Comparison of ENCODE assay signal across 1 cellular context in the genomic region with DNA sequence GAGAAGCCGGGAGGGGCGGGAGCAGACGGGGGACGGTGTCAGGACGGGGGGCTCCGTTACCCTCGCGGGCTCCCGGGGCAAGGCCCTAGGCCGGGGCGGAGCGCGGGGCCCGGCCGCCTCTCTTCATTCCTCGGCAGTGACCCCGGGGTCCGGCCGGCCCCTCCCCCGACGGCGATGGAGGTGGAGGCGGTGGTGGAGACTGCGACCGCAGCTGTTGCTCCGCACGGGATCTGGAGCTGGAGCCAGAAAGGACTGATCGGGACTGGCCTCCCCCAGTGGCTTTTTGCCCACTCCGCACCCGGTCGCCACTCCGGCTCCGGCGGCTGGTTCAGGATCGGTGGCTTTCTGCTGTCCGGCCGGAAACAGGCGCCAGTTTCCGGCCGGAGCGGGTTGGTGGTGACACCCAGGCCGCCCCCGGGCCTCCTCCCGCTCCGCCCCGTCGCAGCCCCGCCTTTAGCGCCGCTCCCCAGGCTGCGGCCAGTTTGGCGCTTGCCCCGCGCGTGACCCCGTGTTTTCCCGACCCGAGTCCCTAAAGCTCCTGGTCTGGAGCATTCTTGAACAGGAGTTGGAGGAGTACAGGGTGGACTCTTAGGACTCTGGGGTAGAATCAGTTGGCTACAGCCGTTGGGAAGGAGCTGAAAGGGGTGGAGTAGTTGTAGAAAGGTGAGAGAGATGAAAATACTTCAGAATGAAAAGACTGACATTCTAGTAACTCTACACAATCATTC.
A peak's percentile ranks its signal among the peaks of the same experiment; 100 is the strongest.
TF ChIP-seq lines count a peak whose summit lies in the region.

Gene OTUD7B, minus strand, starts transcription at position 339 of the 728 bp plus-strand sequence. CDS start 33,216 bp downstream, outside the sequence.

TF ChIP-seq in K562, 482 proteins besides CTCF, POLR2A, EP300 and RAD21 (continued from another document and continues in another):
- 0 out of 2 replicates have a peak, but pooled peaks have one; percentile 35 for TF ChIP-seq ILF3 (IDR thresholded peaks at IDR 0.05; ENCODE audit: borderline replicate concordance)
- TF ChIP-seq NR2C1 (IDR thresholded peaks at IDR 0.05) = peak; percentile 71
- peak; percentile 79 for TF ChIP-seq NR2C1 (tag; IDR thresholded peaks at IDR 0.05)
- no peak for TF ChIP-seq OTX1 (CRISPR knock-in tag; IDR thresholded peaks at IDR 0.05)
- TF ChIP-seq ZNF133 (CRISPR knock-in tag; IDR thresholded peaks at IDR 0.05) = no peak
- peak; percentile 89 for TF ChIP-seq CHD1 (IDR thresholded peaks at IDR 0.05; ENCODE audit: low read length)
- 0 out of 4 replicates have a peak, but pooled peaks of 1 of the 2 experiments have one; percentile 63 for TF ChIP-seq TEAD1 (CRISPR knock-in tag; IDR thresholded peaks at IDR 0.05)
- TF ChIP-seq EWSR1 (IDR thresholded peaks at IDR 0.05; ENCODE audit: borderline replicate concordance, low read depth, partially characterized antibody) = no peak
- TF ChIP-seq RBM17 (IDR thresholded peaks at IDR 0.05; ENCODE audit: borderline replicate concordance, low read depth, low read length) = no peak
- TF ChIP-seq ZNF444 (CRISPR knock-in tag; IDR thresholded peaks at IDR 0.05) = no peak
- TF ChIP-seq, protein P1, sequence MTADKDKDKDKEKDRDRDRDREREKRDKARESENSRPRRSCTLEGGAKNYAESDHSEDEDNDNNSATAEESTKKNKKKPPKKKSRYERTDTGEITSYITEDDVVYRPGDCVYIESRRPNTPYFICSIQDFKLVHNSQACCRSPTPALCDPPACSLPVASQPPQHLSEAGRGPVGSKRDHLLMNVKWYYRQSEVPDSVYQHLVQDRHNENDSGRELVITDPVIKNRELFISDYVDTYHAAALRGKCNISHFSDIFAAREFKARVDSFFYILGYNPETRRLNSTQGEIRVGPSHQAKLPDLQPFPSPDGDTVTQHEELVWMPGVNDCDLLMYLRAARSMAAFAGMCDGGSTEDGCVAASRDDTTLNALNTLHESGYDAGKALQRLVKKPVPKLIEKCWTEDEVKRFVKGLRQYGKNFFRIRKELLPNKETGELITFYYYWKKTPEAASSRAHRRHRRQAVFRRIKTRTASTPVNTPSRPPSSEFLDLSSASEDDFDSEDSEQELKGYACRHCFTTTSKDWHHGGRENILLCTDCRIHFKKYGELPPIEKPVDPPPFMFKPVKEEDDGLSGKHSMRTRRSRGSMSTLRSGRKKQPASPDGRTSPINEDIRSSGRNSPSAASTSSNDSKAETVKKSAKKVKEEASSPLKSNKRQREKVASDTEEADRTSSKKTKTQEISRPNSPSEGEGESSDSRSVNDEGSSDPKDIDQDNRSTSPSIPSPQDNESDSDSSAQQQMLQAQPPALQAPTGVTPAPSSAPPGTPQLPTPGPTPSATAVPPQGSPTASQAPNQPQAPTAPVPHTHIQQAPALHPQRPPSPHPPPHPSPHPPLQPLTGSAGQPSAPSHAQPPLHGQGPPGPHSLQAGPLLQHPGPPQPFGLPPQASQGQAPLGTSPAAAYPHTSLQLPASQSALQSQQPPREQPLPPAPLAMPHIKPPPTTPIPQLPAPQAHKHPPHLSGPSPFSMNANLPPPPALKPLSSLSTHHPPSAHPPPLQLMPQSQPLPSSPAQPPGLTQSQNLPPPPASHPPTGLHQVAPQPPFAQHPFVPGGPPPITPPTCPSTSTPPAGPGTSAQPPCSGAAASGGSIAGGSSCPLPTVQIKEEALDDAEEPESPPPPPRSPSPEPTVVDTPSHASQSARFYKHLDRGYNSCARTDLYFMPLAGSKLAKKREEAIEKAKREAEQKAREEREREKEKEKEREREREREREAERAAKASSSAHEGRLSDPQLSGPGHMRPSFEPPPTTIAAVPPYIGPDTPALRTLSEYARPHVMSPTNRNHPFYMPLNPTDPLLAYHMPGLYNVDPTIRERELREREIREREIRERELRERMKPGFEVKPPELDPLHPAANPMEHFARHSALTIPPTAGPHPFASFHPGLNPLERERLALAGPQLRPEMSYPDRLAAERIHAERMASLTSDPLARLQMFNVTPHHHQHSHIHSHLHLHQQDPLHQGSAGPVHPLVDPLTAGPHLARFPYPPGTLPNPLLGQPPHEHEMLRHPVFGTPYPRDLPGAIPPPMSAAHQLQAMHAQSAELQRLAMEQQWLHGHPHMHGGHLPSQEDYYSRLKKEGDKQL (CRISPR knock-in tag; IDR thresholded peaks at IDR 0.05; ENCODE audit: borderline replicate concordance) = no peak
- peak; percentile 96 for TF ChIP-seq EGR1 (conservative IDR thresholded peaks at IDR 0.05)
- peak; percentile 21; the same call in 1 of the 2 replicates for TF ChIP-seq NFRKB (IDR thresholded peaks at IDR 0.05; ENCODE audit: low read depth)
- TF ChIP-seq HBP1 (CRISPR knock-in tag; IDR thresholded peaks at IDR 0.05) = no peak
- no peak for TF ChIP-seq NCOA2 (IDR thresholded peaks at IDR 0.05; ENCODE audit: partially characterized antibody in 2 of 2)
- no peak for TF ChIP-seq TSC22D4 (tag; IDR thresholded peaks at IDR 0.05)
- 0 out of 2 replicates have a peak, but pooled peaks have one; percentile 57 for TF ChIP-seq FOXK1 (CRISPR knock-in tag; IDR thresholded peaks at IDR 0.05; ENCODE audit: borderline replicate concordance)
- TF ChIP-seq TRIM24 (IDR thresholded peaks at IDR 0.05) = peak in 1 of 2 experiments; percentile 98; a peak in 2 of 4 replicates
- no peak for TF ChIP-seq NELFE (IDR thresholded peaks at IDR 0.05; ENCODE audit: insufficient read depth, insufficient read length)
- TF ChIP-seq LARP7 (IDR thresholded peaks at IDR 0.05) = no peak; the same call in 1 of the 2 replicates
- TF ChIP-seq, protein P2, sequence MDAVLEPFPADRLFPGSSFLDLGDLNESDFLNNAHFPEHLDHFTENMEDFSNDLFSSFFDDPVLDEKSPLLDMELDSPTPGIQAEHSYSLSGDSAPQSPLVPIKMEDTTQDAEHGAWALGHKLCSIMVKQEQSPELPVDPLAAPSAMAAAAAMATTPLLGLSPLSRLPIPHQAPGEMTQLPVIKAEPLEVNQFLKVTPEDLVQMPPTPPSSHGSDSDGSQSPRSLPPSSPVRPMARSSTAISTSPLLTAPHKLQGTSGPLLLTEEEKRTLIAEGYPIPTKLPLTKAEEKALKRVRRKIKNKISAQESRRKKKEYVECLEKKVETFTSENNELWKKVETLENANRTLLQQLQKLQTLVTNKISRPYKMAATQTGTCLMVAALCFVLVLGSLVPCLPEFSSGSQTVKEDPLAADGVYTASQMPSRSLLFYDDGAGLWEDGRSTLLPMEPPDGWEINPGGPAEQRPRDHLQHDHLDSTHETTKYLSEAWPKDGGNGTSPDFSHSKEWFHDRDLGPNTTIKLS (IDR thresholded peaks at IDR 0.05; ENCODE audit: borderline replicate concordance, low read depth) = peak; percentile 47; the same call in 1 of the 2 replicates
- peak in 1 of 2 experiments; percentile 86; a peak in 2 of 4 replicates for TF ChIP-seq RCOR1 (IDR thresholded peaks at IDR 0.05; ENCODE audit: borderline replicate concordance in 1 of 2, low read depth in 2 of 2, low read length in 2 of 2)
- peak; percentile 51; the same call in 1 of the 2 replicates for TF ChIP-seq JUND (IDR thresholded peaks at IDR 0.05; ENCODE audit: borderline replicate concordance, low read depth, low read length)
- peak; percentile 37; the same call in 1 of the 3 replicates for TF ChIP-seq JUND (tag; IDR thresholded peaks at IDR 0.05; ENCODE audit: borderline replicate concordance, low read depth, low read length)
- TF ChIP-seq RBM25 (IDR thresholded peaks at IDR 0.05; ENCODE audit: low read depth, low read length, severe bottlenecking) = no peak
- peak; percentile 29; the same call in 1 of the 2 replicates for TF ChIP-seq ZBED1 (IDR thresholded peaks at IDR 0.05)
- TF ChIP-seq, protein P3, sequence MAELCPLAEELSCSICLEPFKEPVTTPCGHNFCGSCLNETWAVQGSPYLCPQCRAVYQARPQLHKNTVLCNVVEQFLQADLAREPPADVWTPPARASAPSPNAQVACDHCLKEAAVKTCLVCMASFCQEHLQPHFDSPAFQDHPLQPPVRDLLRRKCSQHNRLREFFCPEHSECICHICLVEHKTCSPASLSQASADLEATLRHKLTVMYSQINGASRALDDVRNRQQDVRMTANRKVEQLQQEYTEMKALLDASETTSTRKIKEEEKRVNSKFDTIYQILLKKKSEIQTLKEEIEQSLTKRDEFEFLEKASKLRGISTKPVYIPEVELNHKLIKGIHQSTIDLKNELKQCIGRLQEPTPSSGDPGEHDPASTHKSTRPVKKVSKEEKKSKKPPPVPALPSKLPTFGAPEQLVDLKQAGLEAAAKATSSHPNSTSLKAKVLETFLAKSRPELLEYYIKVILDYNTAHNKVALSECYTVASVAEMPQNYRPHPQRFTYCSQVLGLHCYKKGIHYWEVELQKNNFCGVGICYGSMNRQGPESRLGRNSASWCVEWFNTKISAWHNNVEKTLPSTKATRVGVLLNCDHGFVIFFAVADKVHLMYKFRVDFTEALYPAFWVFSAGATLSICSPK (IDR thresholded peaks at IDR 0.05; ENCODE audit: borderline replicate concordance) = no peak
- TF ChIP-seq ZNF384 (IDR thresholded peaks at IDR 0.05; ENCODE audit: low read depth, low read length) = peak; percentile 57
- TF ChIP-seq SMAD1 (IDR thresholded peaks at IDR 0.05; ENCODE audit: low read depth, low read length, partially characterized antibody) = peak; percentile 71
- TF ChIP-seq E2F5 (CRISPR knock-in tag; IDR thresholded peaks at IDR 0.05) = 0 out of 2 replicates have a peak, but pooled peaks have one; percentile 64
- no peak for TF ChIP-seq ZNF184 (CRISPR knock-in tag; IDR thresholded peaks at IDR 0.05)
- peak; percentile 100 for TF ChIP-seq GABPB1 (CRISPR knock-in tag; IDR thresholded peaks at IDR 0.05)
- no peak for TF ChIP-seq MED1 (CRISPR knock-in tag; IDR thresholded peaks at IDR 0.05; ENCODE audit: borderline replicate concordance)
- TF ChIP-seq FOXA1 (IDR thresholded peaks at IDR 0.05; ENCODE audit: borderline replicate concordance) = no peak
- peak; percentile 98 for TF ChIP-seq HMGN3 (IDR thresholded peaks at IDR 0.05; ENCODE audit: borderline replicate concordance, extremely low read depth, insufficient read length, low read depth, low read length)
- no peak for TF ChIP-seq GTF3C2 (IDR thresholded peaks at IDR 0.05; ENCODE audit: borderline replicate concordance, extremely low read depth, insufficient read length)
- TF ChIP-seq IRF1 (CRISPR knock-in tag; IDR thresholded peaks at IDR 0.05; ENCODE audit: borderline replicate concordance) = 0 out of 2 replicates have a peak, but pooled peaks have one; percentile 31
- TF ChIP-seq MITF (IDR thresholded peaks at IDR 0.05) = 0 out of 2 replicates have a peak, but pooled peaks have one; percentile 18
- peak; percentile 46; the same call in 1 of the 2 replicates for TF ChIP-seq DMBX1 (CRISPR knock-in tag; IDR thresholded peaks at IDR 0.05; ENCODE audit: borderline replicate concordance)
- peak; percentile 90 for TF ChIP-seq CBX1 (IDR thresholded peaks at IDR 0.05; ENCODE audit: low read depth)
- TF ChIP-seq PRPF4 (IDR thresholded peaks at IDR 0.05; ENCODE audit: insufficient read depth, low read depth, low read length, poor library complexity, severe bottlenecking) = peak; percentile 32
